Comparison of ENCODE assay signal across 1 cellular context in genomic region chr20:49612127-49612738, GRCh38.
TF ChIP-seq lines count a peak whose summit lies in the region.

No MANE protein-coding gene starts in this region.

TF ChIP-seq in HepG2, 621 proteins besides CTCF, POLR2A, EP300 and RAD21 (continued from another document and continues in another):
- peak; percentile 46; the same call in 1 of the 2 replicates for TF ChIP-seq TFDP1 (CRISPR knock-in tag; IDR thresholded peaks at IDR 0.05; ENCODE audit: borderline replicate concordance)
- no peak for TF ChIP-seq ZNF850 (CRISPR knock-in tag; conservative IDR thresholded peaks at IDR 0.05)
- TF ChIP-seq ZNF773 (CRISPR knock-in tag; IDR thresholded peaks at IDR 0.05; ENCODE audit: borderline replicate concordance), result no peak
- TF ChIP-seq TEAD3 (CRISPR knock-in tag; optimal IDR thresholded peaks at IDR 0.05; ENCODE audit: borderline replicate concordance), result peak; percentile 43
- peak; percentile 34; the same call in 1 of the 2 replicates for TF ChIP-seq ZNF317 (CRISPR knock-in tag; IDR thresholded peaks at IDR 0.05)
- TF ChIP-seq FOXO4 (CRISPR knock-in tag; conservative IDR thresholded peaks at IDR 0.05), result 0 out of 2 replicates have a peak, but pooled peaks have one; percentile 89
- TF ChIP-seq NKX3-1 (CRISPR knock-in tag; IDR thresholded peaks at IDR 0.05), result 0 out of 2 replicates have a peak, but pooled peaks have one; percentile 49
- peak; percentile 49; the same call in 1 of the 2 replicates for TF ChIP-seq ZNF547 (CRISPR knock-in tag; IDR thresholded peaks at IDR 0.05)
- TF ChIP-seq KDM2A (CRISPR knock-in tag; IDR thresholded peaks at IDR 0.05; ENCODE audit: borderline replicate concordance, low read depth), result no peak; the same call in 1 of the 2 replicates
- TF ChIP-seq ZNF574 (CRISPR knock-in tag; IDR thresholded peaks at IDR 0.05), result peak; percentile 62
- TF ChIP-seq ESRRA (CRISPR knock-in tag; IDR thresholded peaks at IDR 0.05; ENCODE audit: low read depth), result no peak
- no peak for TF ChIP-seq GATAD1 (CRISPR knock-in tag; IDR thresholded peaks at IDR 0.05)
- TF ChIP-seq ZUFSP (CRISPR knock-in tag; IDR thresholded peaks at IDR 0.05; ENCODE audit: borderline replicate concordance), result no peak
- TF ChIP-seq ZFP36L1 (CRISPR knock-in tag; IDR thresholded peaks at IDR 0.05), result no peak
- TF ChIP-seq KAT2B (IDR thresholded peaks at IDR 0.05; ENCODE audit: borderline replicate concordance, low read depth, low read length), result no peak
- no peak for TF ChIP-seq YY1 (IDR thresholded peaks at IDR 0.05; ENCODE audit: insufficient read depth, insufficient replicate concordance, low read depth, low read length)
- TF ChIP-seq PAXIP1 (CRISPR knock-in tag; conservative IDR thresholded peaks at IDR 0.05), result peak; percentile 32; the same call in 1 of the 2 replicates
- TF ChIP-seq CBX5 (CRISPR knock-in tag; IDR thresholded peaks at IDR 0.05; ENCODE audit: borderline replicate concordance), result no peak; the same call in 1 of the 2 replicates
- no peak for TF ChIP-seq AGO2 (optimal IDR thresholded peaks at IDR 0.05; ENCODE audit: low read depth, low read length)
- 0 out of 2 replicates have a peak, but pooled peaks have one; percentile 33 for TF ChIP-seq HINFP (CRISPR knock-in tag; IDR thresholded peaks at IDR 0.05; ENCODE audit: low read depth)
- no peak for TF ChIP-seq CSRNP2 (CRISPR knock-in tag; conservative IDR thresholded peaks at IDR 0.05; ENCODE audit: low read depth)
- 0 out of 2 replicates have a peak, but pooled peaks have one; percentile 33 for TF ChIP-seq THAP9 (CRISPR knock-in tag; IDR thresholded peaks at IDR 0.05; ENCODE audit: borderline replicate concordance)
- TF ChIP-seq ZNF740 (CRISPR knock-in tag; IDR thresholded peaks at IDR 0.05), result no peak
- TF ChIP-seq CEBPG (CRISPR knock-in tag; IDR thresholded peaks at IDR 0.05), result peak; percentile 13; the same call in 1 of the 2 replicates
- peak; percentile 74; the same call in 1 of the 2 replicates for TF ChIP-seq ZNF598 (CRISPR knock-in tag; IDR thresholded peaks at IDR 0.05; ENCODE audit: borderline replicate concordance)
- no peak; the same call in 1 of the 2 replicates for TF ChIP-seq BCL6 (CRISPR knock-in tag; IDR thresholded peaks at IDR 0.05)
- TF ChIP-seq KLF16 (CRISPR knock-in tag; IDR thresholded peaks at IDR 0.05), result no peak
- peak; percentile 56 for TF ChIP-seq ZNF768 (CRISPR knock-in tag; IDR thresholded peaks at IDR 0.05)
- 0 out of 2 replicates have a peak, but pooled peaks have one; percentile 33 for TF ChIP-seq PREB (CRISPR knock-in tag; IDR thresholded peaks at IDR 0.05)
- peak; percentile 42; the same call in 1 of the 2 replicates for TF ChIP-seq KDM3A (CRISPR knock-in tag; IDR thresholded peaks at IDR 0.05; ENCODE audit: low read depth)
- no peak for TF ChIP-seq SKIL (CRISPR knock-in tag; IDR thresholded peaks at IDR 0.05; ENCODE audit: borderline replicate concordance)
- TF ChIP-seq KAT7 (CRISPR knock-in tag; IDR thresholded peaks at IDR 0.05; ENCODE audit: borderline replicate concordance), result no peak
- no peak for TF ChIP-seq GZF1 (CRISPR knock-in tag; IDR thresholded peaks at IDR 0.05)
- no peak for TF ChIP-seq CREB1 (IDR thresholded peaks at IDR 0.05)
- TF ChIP-seq CREB1 (CRISPR knock-in tag; IDR thresholded peaks at IDR 0.05), result no peak
